Comparison of ENCODE assay signal across 9 cellular contexts in the genomic region with DNA sequence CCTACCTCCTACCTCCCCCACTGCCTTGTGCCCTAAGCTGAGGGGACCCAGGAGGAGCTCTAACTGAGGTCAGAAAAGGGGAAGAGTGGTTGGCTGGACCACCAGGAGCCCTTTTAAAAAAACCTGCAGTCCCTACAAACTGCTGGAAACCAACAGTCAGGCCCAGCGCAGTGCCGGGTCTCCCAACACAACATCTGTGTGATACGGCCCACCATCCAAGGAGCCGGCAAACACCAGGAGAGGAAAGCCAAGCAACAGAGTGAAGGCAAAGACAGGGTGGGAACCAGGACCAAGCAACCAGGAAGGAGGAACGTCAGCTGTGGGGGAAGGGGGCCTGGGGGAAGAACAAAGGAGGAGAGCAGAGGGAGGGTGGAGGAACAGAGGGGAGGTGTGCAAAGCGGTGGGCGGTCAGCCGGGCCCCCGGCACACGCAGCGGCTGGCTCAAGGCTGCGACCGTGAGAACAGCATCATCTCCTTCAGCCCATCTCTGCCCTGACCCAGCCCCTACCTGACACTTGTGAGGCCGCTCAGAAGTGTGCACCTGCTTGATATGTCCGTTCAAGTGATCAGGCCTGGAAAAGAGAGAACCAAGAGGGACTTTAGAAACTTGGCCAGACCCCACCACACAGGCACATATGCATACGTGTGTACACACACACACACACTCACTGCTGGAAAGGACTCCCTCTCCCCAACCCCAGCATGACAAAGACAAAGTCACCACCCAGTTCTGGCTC. TPM values are rescaled to one million over a fixed set of nuclear protein-coding genes. Genes with fewer than 3 reads are reported as not detected.
A peak's percentile ranks its signal among the peaks of the same experiment; 100 is the strongest.
DNase-seq lines count a peak whose midpoint lies in the region; ATAC-seq and TF ChIP-seq lines count a peak whose summit lies in the region.
"Had no signal": no experiment of that assay in that cellular context is flagged by ENCODE, and none has a peak within 500 bp of the region (broad histone marks: within the 10 kb centered on the region; RNA-seq: fewer than 3 reads in every experiment).

No MANE protein-coding gene starts in this region.

- H3K27me3 ChIP-seq in BE2C = no peaks in the 10 kb centered on the region
- H3K27me3 ChIP-seq in HUES48 (ENCODE audit: control insufficient read depth, insufficient read depth, low read length) = no peaks in the 10 kb centered on the region
- H3K27me3 ChIP-seq: right atrium auricular region had no signal

- H3K4me1 ChIP-seq in BE2C (peaks cover 15% of the 10 kb centered on the region), HUES48 (ENCODE audit: control insufficient read depth, insufficient read depth, low read length) (peaks cover 34% of the 10 kb centered on the region)

- H3K36me3 ChIP-seq in BE2C (peaks cover 69% of the 10 kb centered on the region), HUES48 (ENCODE audit: control insufficient read depth, insufficient read depth, low read length) (peaks cover 59% of the 10 kb centered on the region)

- no peak for TF ChIP-seq CTCF in BE2C (IDR thresholded peaks at IDR 0.05; ENCODE audit: low read depth, low read length)
- no peak for TF ChIP-seq CTCF in coronary artery (IDR thresholded peaks at IDR 0.05)
- no peak for TF ChIP-seq CTCF in nephron (IDR thresholded peaks at IDR 0.05; ENCODE audit: unreplicated experiment in 3 of 3)

- H3K9ac ChIP-seq in HUES48 (ENCODE audit: low read depth, low read length) = peak overlapping the region; percentile 66

- peak overlapping the region; percentile 86 to 88 (median 87) for H3K4me3 Mint-ChIP-seq in nephron

- no peaks in the 10 kb centered on the region for H3K9me3 ChIP-seq in BE2C
- no peaks in the 10 kb centered on the region for H3K9me3 ChIP-seq in HUES48 (ENCODE audit: control insufficient read depth, insufficient read depth, low read length)
- H3K9me3 ChIP-seq: right atrium auricular region had no signal

- in situ Hi-C loops in ACHN (cut with HindIII; ENCODE audit: low pct_ligation_motif_present, low pct_unique_long_range_greater_than_20kb, low sequenced_read_pairs) = no loop called here

- ATAC-seq in HG02588 (IDR thresholded peaks at IDR 0.05; ENCODE audit: unreplicated experiment) = no peak

- H3K27me3 Mint-ChIP-seq in nephron (ENCODE audit: low read depth) = no peaks in the 10 kb centered on the region

- no peaks in the 10 kb centered on the region for H3K9me3 Mint-ChIP-seq in nephron

- peaks cover 62% of the 10 kb centered on the region for H3K4me1 Mint-ChIP-seq in nephron

- H3K4me3 ChIP-seq in BE2C (ENCODE audit: low read depth, low read length) = peak overlapping the region; percentile 78
- peak overlapping the region; percentile 75 for H3K4me3 ChIP-seq in HUES48 (ENCODE audit: low read depth, low read length)
- H3K4me3 ChIP-seq in coronary artery = peak overlapping the region; percentile 95

- peaks cover 41% of the 10 kb centered on the region for H3K36me3 Mint-ChIP-seq in nephron (ENCODE audit: low read depth)

- peak overlapping the region; percentile 88 for H3K27ac ChIP-seq in HUES48 (ENCODE audit: low read depth, low read length)
- peak overlapping the region; percentile 72 to 97 for H3K27ac ChIP-seq in coronary artery

- H3K27ac Mint-ChIP-seq in nephron = peak overlapping the region; percentile 96 to 98 (median 98)

- DNase-seq in BE2C (no peak), coronary artery (ENCODE audit: low spot score) (no peak), ACHN (no peak), NCI-H128 (lab: John Stamatoyannopoulos, UW; ENCODE audit: unreplicated experiment) (no peak), ureter (ENCODE audit: low spot score) (no peak)

RNA-seq across cellular contexts. Expression of gene PATZ1, which starts 3.6 kb away (rescaled TPM):
- polyA plus RNA-seq in BE2C (2012; ENCODE audit: insufficient read depth, insufficient read length, low read depth) = 79.1 TPM
- total RNA-seq in ureter = 58.5 TPM

RNA-seq across cellular contexts. Expression of gene PIK3IP1, which starts 50.3 kb away (rescaled TPM):
- 5.4 TPM for polyA plus RNA-seq in BE2C (2012; ENCODE audit: insufficient read depth, insufficient read length, low read depth)
- total RNA-seq in ureter = 57.8 TPM

RNA-seq across cellular contexts. Expression of gene DRG1, which starts 56.8 kb away (rescaled TPM):
- polyA plus RNA-seq in BE2C (2012; ENCODE audit: insufficient read depth, insufficient read length, low read depth) = 254 TPM
- 50.9 TPM for total RNA-seq in ureter
